Comparison of ENCODE assay signal across 8 cellular contexts in the genomic region with DNA sequence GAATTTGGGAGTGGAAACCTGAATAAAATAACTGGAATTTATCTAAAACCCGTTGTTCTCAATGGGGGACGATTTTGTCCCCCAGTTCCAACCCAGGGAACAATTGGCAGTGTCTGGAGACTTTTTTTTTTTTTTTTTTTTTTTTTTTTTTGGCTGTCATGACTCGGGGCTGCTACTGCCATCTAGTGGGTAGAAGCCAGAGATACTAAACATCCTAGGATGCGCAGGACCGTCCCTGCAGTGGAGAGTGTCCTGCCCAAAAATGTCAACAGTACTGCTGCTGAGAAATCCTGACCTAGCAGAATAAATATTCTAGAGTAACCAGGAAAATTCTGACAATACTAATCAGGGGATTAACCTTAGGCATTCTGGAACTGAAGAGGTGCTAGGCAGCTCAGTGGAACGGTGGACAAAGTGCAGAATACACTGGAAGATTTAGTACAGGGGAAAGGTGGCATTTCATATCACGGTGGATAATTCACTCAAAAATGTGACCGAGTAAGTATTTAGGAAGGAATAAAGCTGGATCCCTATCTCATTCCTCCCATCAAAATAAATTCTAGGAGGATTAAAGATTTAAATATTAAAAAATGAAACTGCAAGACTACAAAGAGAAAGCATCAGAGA.
DNase-seq lines count a peak whose midpoint lies in the region; ATAC-seq and TF ChIP-seq lines count a peak whose summit lies in the region.

No MANE protein-coding gene starts in this region.

- no peaks in the 10 kb centered on the region for H3K36me3 ChIP-seq in effector memory CD4-positive, alpha-beta T cell (ENCODE audit: control insufficient read depth, insufficient read depth, low read length)
- H3K36me3 ChIP-seq in stomach, result no peaks in the 10 kb centered on the region

- ATAC-seq in GM21423 (IDR thresholded peaks at IDR 0.05; ENCODE audit: unreplicated experiment), result no peak

- TF ChIP-seq EP300 in stomach (IDR thresholded peaks at IDR 0.05), result no peak

- H3K4me3 ChIP-seq in effector memory CD4-positive, alpha-beta T cell (ENCODE audit: insufficient read depth, low read depth, low read length, poor library complexity, severe bottlenecking), result no peak overlapping the region
- no peak overlapping the region for H3K4me3 ChIP-seq in stomach

- H3K4me1 ChIP-seq in effector memory CD4-positive, alpha-beta T cell (ENCODE audit: control insufficient read depth, insufficient read depth, low read length, poor library complexity, severe bottlenecking), result no peaks in the 10 kb centered on the region
- H3K4me1 ChIP-seq in stomach, result peaks cover 0 to 12% (median 1%) of the 10 kb centered on the region in 4 donors

- no peak for TF ChIP-seq POLR2A in stomach (IDR thresholded peaks at IDR 0.05)

- H3K27ac ChIP-seq in effector memory CD4-positive, alpha-beta T cell (ENCODE audit: insufficient read depth, low read length, poor library complexity, severe bottlenecking), result no peak overlapping the region
- H3K27ac ChIP-seq in stomach, result no peak overlapping the region

- DNase-seq in NCI-H524 (lab: John Stamatoyannopoulos, UW) (peak; percentile 32 to 58), NCI-H524 treated with DMSO at 0.1 percent for 48 hours (lab: John Stamatoyannopoulos, UW) (no peak), NCI-H2171 (lab: John Stamatoyannopoulos, UW) (peak; percentile 61), mucosa of gallbladder (ENCODE audit: low spot score) (peak; percentile 56), stomach (peak; percentile 39)
- DNase-seq in activated CD4-positive, alpha-beta T cell treated with anti-CD3 and anti-CD28 coated beads, Interleukin-2, amount 50 U/mL, for 1 hour, result peak; percentile 44
- DNase-seq in effector memory CD4-positive, alpha-beta T cell, result peak; percentile 6 to 37 (median 9)

- 12 to 18% (median 18%) methylated on average over 8 of the region's 8 CpGs for WGBS in stomach, 5 donors

- peak in 5 of 7 experiments; percentile 21 to 66 (median 51) for TF ChIP-seq CTCF in stomach (IDR thresholded peaks at IDR 0.05)

- intact Hi-C loops in stomach (cut with DNase I; ENCODE audit: low total_unique reads), result loop anchor here (5.0 kb wide), 1 partner anchor 124 kb away; no protein-coding TSS in a partner anchor

- no peaks in the 10 kb centered on the region for H3K27me3 ChIP-seq in effector memory CD4-positive, alpha-beta T cell (replicated peaks; ENCODE audit: control insufficient read depth, insufficient read depth, low read length, poor library complexity, severe bottlenecking)
- no peaks in the 10 kb centered on the region for H3K27me3 ChIP-seq in stomach

- H3K9me3 ChIP-seq in effector memory CD4-positive, alpha-beta T cell (ENCODE audit: control insufficient read depth, low read length), result no peaks in the 10 kb centered on the region
- H3K9me3 ChIP-seq in stomach, result no peaks in the 10 kb centered on the region
